Comparison of ENCODE assay signal across 18 cellular contexts in genomic region chr4:141021397-141022194, GRCh38.
DNase-seq lines count a peak whose midpoint lies in the region; ATAC-seq and TF ChIP-seq lines count a peak whose summit lies in the region.
"Had no signal": no experiment of that assay in that cellular context is flagged by ENCODE, and none has a peak within 500 bp of the region (broad histone marks: within the 10 kb centered on the region; RNA-seq: fewer than 3 reads in every experiment).

No MANE protein-coding gene starts in this region.

- no peak for TF ChIP-seq CTCF in heart right ventricle (IDR thresholded peaks at IDR 0.05)
- TF ChIP-seq CTCF in sigmoid colon (IDR thresholded peaks at IDR 0.05): no peak

- H3K27me3 ChIP-seq in adipocyte (replicated peaks; ENCODE audit: control insufficient read depth, insufficient read depth, low read length) (no peaks in the 10 kb centered on the region), heart right ventricle (no peaks in the 10 kb centered on the region), sigmoid colon (no peaks in the 10 kb centered on the region)

- H3K36me3 ChIP-seq in adipocyte (ENCODE audit: control insufficient read depth, insufficient read depth, low read length, severe bottlenecking) (no peaks in the 10 kb centered on the region), heart right ventricle (no peaks in the 10 kb centered on the region), sigmoid colon (no peaks in the 10 kb centered on the region)

- H3K4me1 ChIP-seq in adipocyte (ENCODE audit: control insufficient read depth, insufficient read depth, low read length) (peaks cover 9% of the 10 kb centered on the region), heart right ventricle (peaks cover 0 to 62% (median 40%) of the 10 kb centered on the region in 9 donors), sigmoid colon (peaks cover 0 to 80% (median 65%) of the 10 kb centered on the region in 4 donors)

- ATAC-seq in heart right ventricle (peak in 6 of 8 donors; percentile 18 to 70 (median 42)), GM21723 (IDR thresholded peaks at IDR 0.05; ENCODE audit: unreplicated experiment) (no peak), GM18502 (IDR thresholded peaks at IDR 0.05; ENCODE audit: poor library complexity, unreplicated experiment) (no peak)
- ATAC-seq: activated naive CD4-positive, alpha-beta T cell treated with anti-CD3 and anti-CD28 coated beads, Interleukin-2, amount 50 U/mL, for 72 hours; HCT116; stimulated activated naive CD8-positive, alpha-beta T cell treated with anti-CD3 and anti-CD28 coated beads, Interleukin-15, Interleukin-2, amounts not matched to agents 100 U/mL and 50 U/mL, for 24 hours had no signal

- H3K9ac ChIP-seq in adipocyte (ENCODE audit: low read length): no peak overlapping the region

- 34 to 42% methylated on average over 4 of the region's 4 CpGs for WGBS in heart right ventricle, 2 donors
- WGBS in sigmoid colon, 2 donors: 66 to 84% methylated on average over 4 of the region's 4 CpGs

- TF ChIP-seq POLR2A in sigmoid colon (IDR thresholded peaks at IDR 0.05): no peak

- H3K9me3 ChIP-seq in adipocyte (ENCODE audit: control insufficient read depth, low read length) (no peaks in the 10 kb centered on the region), heart right ventricle (peaks cover 0 to 5% (median 0%) of the 10 kb centered on the region in 11 donors), sigmoid colon (no peaks in the 10 kb centered on the region)

- in situ Hi-C loops in G401 (cut with HindIII; ENCODE audit: low sequenced_read_pairs): no loop called here

- intact Hi-C loops in heart right ventricle (cut with DNase I): no loop called here
- intact Hi-C loops in sigmoid colon (cut with DNase I): loop anchor here (5.0 to 10.0 kb wide), 3 partner anchors 36 to 157 kb away; no protein-coding TSS in a partner anchor

- H3K27ac ChIP-seq in heart right ventricle: peak overlapping the region in 9 of 10 donors; percentile 4 to 76 (median 57)
- peak overlapping the region; percentile 50 to 83 (median 74) for H3K27ac ChIP-seq in sigmoid colon
- H3K27ac ChIP-seq: epithelial cell of prostate, skin epidermis had no signal

- H3K4me3 ChIP-seq in adipocyte (ENCODE audit: low read length) (no peak overlapping the region), heart right ventricle (no peak overlapping the region), sigmoid colon (no peak overlapping the region)
- H3K4me3 ChIP-seq: skin epidermis had no signal

- TF ChIP-seq EP300 in sigmoid colon (IDR thresholded peaks at IDR 0.05): no peak

- DNase-seq in G401 (ENCODE audit: low spot score) (peak; percentile 47), adipocyte (ENCODE audit: low read depth) (peak; percentile 72), heart right ventricle (no peak), sigmoid colon (no peak), NCI-H345 (lab: John Stamatoyannopoulos, UW) (no peak), NCI-H2196 (lab: John Stamatoyannopoulos, UW; ENCODE audit: unreplicated experiment) (no peak)
- DNase-seq: activated CD4-positive, alpha-beta T cell treated with anti-CD3 and anti-CD28 coated beads, Interleukin-2, amount 10 ng/mL, durations not matched to agents 24 days and 14 days; hypothalamus; Kasumi-1; NCI-H1436 treated with DMSO at 0.1 percent for 48 hours; NCI-H748 treated with DMSO at 0.1 percent for 48 hours; stimulated activated naive CD8-positive, alpha-beta T cell treated with anti-CD3 and anti-CD28 coated beads, Interleukin-15, Interleukin-2, amounts not matched to agents 100 U/mL and 50 U/mL, for 24 hours had no signal

Comparison
In these comparisons a context has a peak if more than half of its experiments do, and no peak if none do; other contexts are left out.
1. DNase-seq: peak in G401 (single experiment) and adipocyte (single experiment); none in heart right ventricle (0 of 2), sigmoid colon (single experiment), NCI-H345 (single experiment) and NCI-H2196 (single experiment).
2. ATAC-seq: peak in heart right ventricle (6 of 8); none in GM21723 (single experiment) and GM18502 (single experiment).